ENCODE assay signal across 8 cellular contexts in the genomic region with DNA sequence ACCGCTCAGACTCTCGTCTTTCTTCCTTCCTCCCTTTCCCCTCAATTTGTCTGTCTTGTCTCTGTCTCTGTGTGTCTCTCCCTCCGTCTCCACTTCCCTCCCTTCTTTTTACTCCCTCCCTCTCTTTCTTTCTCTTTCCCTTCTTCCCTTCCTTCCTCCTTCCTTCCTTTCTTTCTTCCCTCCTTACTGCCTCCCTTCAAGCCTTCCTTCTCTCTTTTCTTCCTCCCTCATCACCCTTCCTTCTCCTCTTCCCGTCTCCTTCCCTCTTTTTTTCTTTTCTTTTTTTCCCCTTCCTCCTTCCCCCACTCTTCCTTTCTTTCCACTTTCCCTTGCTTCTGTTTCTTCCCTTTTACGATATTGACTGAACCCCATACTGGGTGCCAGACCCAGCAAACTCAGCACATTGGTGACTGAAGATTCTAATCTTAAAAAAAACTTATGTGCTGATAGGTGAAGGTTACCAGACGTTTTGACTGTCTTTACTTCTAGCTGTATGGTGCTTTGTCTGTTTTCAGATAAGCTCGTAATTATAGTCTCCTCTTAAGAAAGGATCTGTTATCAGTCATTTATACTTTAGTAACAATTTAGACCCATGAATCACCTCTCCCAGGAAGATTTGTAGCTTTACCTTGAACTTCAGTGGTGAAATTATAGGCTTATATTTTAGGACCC. TPM values are rescaled to one million over a fixed set of nuclear protein-coding genes. Genes with fewer than 3 reads are reported as not detected.
DNase-seq lines count a peak whose midpoint lies in the region; ATAC-seq and TF ChIP-seq lines count a peak whose summit lies in the region.

No MANE protein-coding gene starts in this region.

- H3K27ac ChIP-seq in HUES48 (ENCODE audit: low read depth, low read length) = no peak overlapping the region

- H3K27me3 ChIP-seq in HUES48 (ENCODE audit: control insufficient read depth, insufficient read depth, low read length) = no peaks in the 10 kb centered on the region

- H3K4me1 Mint-ChIP-seq in CD14-positive monocyte = peaks cover 36% of the 10 kb centered on the region
- H3K4me1 Mint-ChIP-seq in brain = peaks cover 55% of the 10 kb centered on the region
- H3K4me1 Mint-ChIP-seq in natural killer cell = peaks cover 40 to 43% of the 10 kb centered on the region in 2 donors

- peak overlapping the region; percentile 57 for H3K4me3 ChIP-seq in HUES48 (ENCODE audit: low read depth, low read length)

- H3K36me3 ChIP-seq in HUES48 (ENCODE audit: control insufficient read depth, insufficient read depth, low read length) = peaks cover 29% of the 10 kb centered on the region

- peak overlapping the region; percentile 68 to 84 for H3K4me3 Mint-ChIP-seq in CD14-positive monocyte
- peak overlapping the region; percentile 83 to 89 (median 87) for H3K4me3 Mint-ChIP-seq in brain
- H3K4me3 Mint-ChIP-seq in natural killer cell = peak overlapping the region; percentile 95

- H3K36me3 Mint-ChIP-seq in CD14-positive monocyte = peaks cover 12% of the 10 kb centered on the region in 2 donors
- peaks cover 15% of the 10 kb centered on the region for H3K36me3 Mint-ChIP-seq in brain
- H3K36me3 Mint-ChIP-seq in natural killer cell = no peaks in the 10 kb centered on the region

- H3K9ac ChIP-seq in HUES48 (ENCODE audit: low read depth, low read length) = no peak overlapping the region

- DNase-seq in CD14-positive monocyte (ENCODE audit: low spot score) (no peak), natural killer cell (no peak), posterior cingulate gyrus (no peak), NCI-H510A treated with DMSO at 0.1 percent for 48 hours (lab: John Stamatoyannopoulos, UW) (no peak), DMS79 treated with DMSO at 0.1 percent for 48 hours (lab: John Stamatoyannopoulos, UW) (no peak)

- H3K4me1 ChIP-seq in HUES48 (ENCODE audit: control insufficient read depth, insufficient read depth, low read length) = peaks cover 9% of the 10 kb centered on the region

- ATAC-seq in natural killer cell = no peak
- no peak for ATAC-seq in GM19455 (IDR thresholded peaks at IDR 0.05; ENCODE audit: unreplicated experiment)

- intact Hi-C loops in CD14-positive monocyte (cut with micrococcal nuclease) = loop anchor here (2.0 to 10.0 kb wide), 8 partner anchors 154 to 373 kb away; partner anchors contain the start of genes CNEP1R1 (in 1 of the 2), CYLD (in 1 of the 2) and HEATR3 (in 1 of the 2)
- intact Hi-C loops in natural killer cell (cut with micrococcal nuclease) = loop anchor here (5.0 to 10.0 kb wide), 2 partner anchors 42 to 376 kb away; partner anchors contain the start of gene CYLD
- intact Hi-C loops in posterior cingulate gyrus (cut with DNase I) = loop anchor here (5.0 to 10.0 kb wide), 3 partner anchors 154 to 344 kb away; partner anchors contain the start of genes CNEP1R1 and TENT4B

- H3K27ac Mint-ChIP-seq in CD14-positive monocyte (peak overlapping the region in 6 of 7 donors; percentile 48 to 95 (median 82)), brain (peak overlapping the region; percentile 40 to 82 (median 70)), natural killer cell (peak overlapping the region; percentile 89 to 97)

- H3K9me3 ChIP-seq in HUES48 (ENCODE audit: control insufficient read depth, insufficient read depth, low read length) = no peaks in the 10 kb centered on the region

- peaks cover 0 to 6% (median 2%) of the 10 kb centered on the region in 7 donors for H3K9me3 Mint-ChIP-seq in CD14-positive monocyte
- peaks cover 0 to 3% (median 0%) of the 10 kb centered on the region in 5 experiments for H3K9me3 Mint-ChIP-seq in brain
- H3K9me3 Mint-ChIP-seq in natural killer cell = no peaks in the 10 kb centered on the region

- TF ChIP-seq CTCF in CD14-positive monocyte (IDR thresholded peaks at IDR 0.05) (peak; percentile 46), brain (conservative IDR thresholded peaks at IDR 0.05) (peak in 1 of 2 experiments; percentile 36), natural killer cell (IDR thresholded peaks at IDR 0.05) (peak; percentile 45)

- H3K27me3 Mint-ChIP-seq in CD14-positive monocyte (ENCODE audit: low read depth in 3 of 3) (peaks cover 1 to 6% (median 3%) of the 10 kb centered on the region in 3 donors), brain (peaks cover 7% of the 10 kb centered on the region), natural killer cell (ENCODE audit: low read depth in 2 of 2) (peaks cover 9 to 13% of the 10 kb centered on the region in 2 donors)

RNA-seq across cellular contexts. Expression of gene BRD7, which starts 0.5 kb away (rescaled TPM):
- polyA plus RNA-seq in CD14-positive monocyte (10 to 100 TPM; 11.4 to 21.2 TPM), brain (ENCODE audit: insufficient read depth, low read depth, low replicate concordance) (65.3 TPM)
- total RNA-seq in natural killer cell = 100 to 1,000 TPM in 1 of 3 donors, 10 to 100 TPM in 2; 89.2 to 118 (median 94.9) TPM
